Comparison of ENCODE assay signal across 8 cellular contexts in the genomic region with DNA sequence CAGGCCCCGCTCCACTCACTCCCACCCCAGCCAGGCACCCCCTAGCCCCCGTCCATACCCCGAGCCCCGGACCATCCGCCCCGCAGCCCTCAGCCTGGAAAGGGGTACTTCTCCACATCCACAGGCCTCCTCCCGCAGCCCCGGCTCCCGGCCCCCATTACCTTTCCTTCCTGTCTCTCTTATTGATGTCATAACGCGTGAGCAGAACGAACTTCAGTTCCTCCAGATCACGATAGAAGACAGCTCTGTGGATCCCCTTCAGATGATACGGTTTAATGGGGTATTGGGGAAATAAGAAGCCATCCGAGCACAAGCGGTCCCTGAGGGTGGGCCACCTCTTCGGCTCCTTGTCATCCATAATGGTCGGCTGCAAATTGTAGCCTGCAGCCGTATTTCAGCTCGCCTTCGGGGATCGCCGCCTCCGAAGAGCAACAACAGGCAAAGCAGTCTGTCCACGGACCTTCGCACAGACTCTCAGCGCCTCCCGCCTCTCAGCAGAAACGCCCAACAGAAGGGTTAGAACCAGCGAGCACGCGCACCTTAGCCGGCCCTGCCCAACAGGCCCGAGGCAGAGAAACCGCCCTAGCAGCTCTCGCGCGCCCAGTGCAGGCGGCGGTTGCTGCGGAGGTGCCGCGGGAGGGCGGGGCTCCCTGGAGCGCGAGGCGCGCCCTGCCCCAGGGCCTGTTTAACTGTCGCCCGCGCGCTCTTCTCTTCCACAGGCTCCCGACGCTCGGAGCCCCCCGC. TPM values are rescaled to one million over a fixed set of nuclear protein-coding genes. Genes with fewer than 3 reads are reported as not detected.
DNase-seq lines count a peak whose midpoint lies in the region; ATAC-seq, FAIRE-seq and TF ChIP-seq lines count a peak whose summit lies in the region.
"Not testable (repeated sequence)": the region's sequence is repeated elsewhere in the genome, so short reads cannot be mapped to it uniquely, and the experiment has no call there.

A gene (minus strand): TSS at position 474 of the 744 bp plus-strand sequence. CDS start 116 bp downstream, at position 358.

- FAIRE-seq in HepG2 (lab: Jason Lieb, UNC): not testable (repeated sequence)

- TF ChIP-seq RAD21 in HepG2 (CRISPR knock-in tag; IDR thresholded peaks at IDR 0.05): not testable (repeated sequence)

- peak within 1 kb of the TSS; percentile 83 to 97 (median 95) for H3K4me3 ChIP-seq in HepG2 (replicated peaks in 1 of 3; ENCODE audit: insufficient read depth in 1 of 3, low read depth in 2 of 3, low read length in 3 of 3)
- H3K4me3 ChIP-seq in skeletal muscle satellite cell (ENCODE audit: low read length): peak within 1 kb of the TSS; percentile 91

- H3K4me1 Mint-ChIP-seq in activated T-cell treated with anti-CD3 and anti-CD28 coated beads, Interleukin-2, amount 50 U/mL, for 24 hours (ENCODE audit: low read depth): not testable (repeated sequence)

- TF ChIP-seq CTCF in HepG2 (CRISPR knock-in tag; IDR thresholded peaks at IDR 0.05): not testable (repeated sequence)

- ATAC-seq in GM19025 (IDR thresholded peaks at IDR 0.05; ENCODE audit: low read depth, unreplicated experiment): peak; percentile 94
- ATAC-seq in HG02970 (IDR thresholded peaks at IDR 0.05; ENCODE audit: low FRiP score, unreplicated experiment): peak; percentile 92
- peak; percentile 96 for ATAC-seq in HepG2

- TF ChIP-seq POLR2A in HepG2 (IDR thresholded peaks at IDR 0.05; ENCODE audit: insufficient read depth in 1 of 2, low read depth in 2 of 2, low read length in 2 of 2): peak in 1 of 2 experiments; percentile 41; a peak in 3 of 4 replicates

- not testable (repeated sequence) for H3K79me2 ChIP-seq in HepG2 (ENCODE audit: insufficient read depth, low read length)

- not testable (repeated sequence) for H3K36me3 Mint-ChIP-seq in activated T-cell treated with anti-CD3 and anti-CD28 coated beads, Interleukin-2, amount 50 U/mL, for 24 hours (ENCODE audit: low read depth)

- H3K4me1 ChIP-seq in HepG2 (ENCODE audit: insufficient read depth, low read length); skeletal muscle satellite cell (ENCODE audit: control insufficient read depth, insufficient read depth, low read length): not testable (repeated sequence)

- BruUV-seq in HepG2 (replicated peaks; lab: Mats Ljungman, UMichigan): not testable (repeated sequence)

- H3K9ac ChIP-seq in HepG2 (ENCODE audit: insufficient read depth, low read depth, low read length) (peak within 1 kb of the TSS; percentile 90), skeletal muscle satellite cell (ENCODE audit: low read depth, low read length) (peak within 1 kb of the TSS; percentile 89)

- POLR2A ChIA-PET in HepG2 (lab: Yijun Ruan, JAX): not testable (repeated sequence)

- intact Hi-C loops in HepG2 (cut with micrococcal nuclease; ENCODE audit: unreplicated experiment): loop anchor here (1.0 kb wide), 1 partner anchor 183 kb away; no protein-coding TSS in a partner anchor

- H3K27me3 ChIP-seq in HepG2 (ENCODE audit: control insufficient read depth in 1 of 2, insufficient read depth in 2 of 2, low read length in 2 of 2); skeletal muscle satellite cell (ENCODE audit: control insufficient read depth, insufficient read depth, low read length): not testable (repeated sequence)

- H3K36me3 ChIP-seq in HepG2 (replicated peaks in 1 of 2; ENCODE audit: control insufficient read depth in 1 of 2, insufficient read depth in 2 of 2, low read length in 2 of 2); skeletal muscle satellite cell (ENCODE audit: insufficient read depth, low read length): not testable (repeated sequence)

- H3K4me3 Mint-ChIP-seq in activated T-cell treated with anti-CD3 and anti-CD28 coated beads, Interleukin-2, amount 50 U/mL, for 24 hours: peak within 1 kb of the TSS; percentile 97

- DNase-seq in AG20443 (ENCODE audit: low spot score) (peak; percentile 9), NCI-H226 (peak; percentile 33), HepG2 (ENCODE audit: low spot score) (peak; percentile 28)
- DNase-seq in activated T-cell treated with anti-CD3 and anti-CD28 coated beads, Interleukin-2, amount 50 U/mL, for 24 hours: peak; percentile 70

- not testable (repeated sequence) for H3K9me3 ChIP-seq in HepG2 (ENCODE audit: low read length); skeletal muscle satellite cell (replicated peaks; ENCODE audit: low read length)

- H3K9me3 Mint-ChIP-seq in activated T-cell treated with anti-CD3 and anti-CD28 coated beads, Interleukin-2, amount 50 U/mL, for 24 hours: not testable (repeated sequence)

- H4K20me1 ChIP-seq in HepG2 (ENCODE audit: insufficient read depth, low read length): not testable (repeated sequence)

- peak within 1 kb of the TSS; percentile 100 for H3K4me2 ChIP-seq in HepG2 (ENCODE audit: low read depth, low read length)
- H3K4me2 ChIP-seq in skeletal muscle satellite cell (ENCODE audit: low read length): peak within 1 kb of the TSS; percentile 100

- peak within 1 kb of the TSS; percentile 96 for H3K27ac Mint-ChIP-seq in activated T-cell treated with anti-CD3 and anti-CD28 coated beads, Interleukin-2, amount 50 U/mL, for 24 hours

- peak within 1 kb of the TSS; percentile 100 for H2AFZ ChIP-seq in HepG2 (ENCODE audit: low read length)

- CTCF ChIA-PET in HepG2 (lab: Yijun Ruan, JAX; ENCODE audit: low intra/inter-chr PET ratio, low total read pairs): not testable (repeated sequence)

- H3K27me3 Mint-ChIP-seq in activated T-cell treated with anti-CD3 and anti-CD28 coated beads, Interleukin-2, amount 50 U/mL, for 24 hours: peaks cover 22% of the 10 kb centered on the region

- not testable (repeated sequence) for TF ChIP-seq EP300 in HepG2 (IDR thresholded peaks at IDR 0.05; ENCODE audit: low read depth in 2 of 2, low read length in 2 of 2); HepG2 (CRISPR knock-in tag; IDR thresholded peaks at IDR 0.05; ENCODE audit: borderline replicate concordance)

- peak within 1 kb of the TSS; percentile 90 for H3K27ac ChIP-seq in HepG2 (ENCODE audit: extremely low read length, insufficient read depth, low read length)

- in situ Hi-C loops in endometrial microvascular endothelial cells (cut with HindIII; ENCODE audit: inconsistent ontology term, low pct_unique_long_range_greater_than_20kb, low sequenced_read_pairs); HepG2 (cut with HindIII; ENCODE audit: extremely low pct_ligation_motif_present, low pct_unique_long_range_greater_than_20kb): not testable (repeated sequence)

- WGBS in HepG2 (ENCODE audit: low lambda C conversion rate): 0% methylated on average over 21 of the region's 56 CpGs

TF ChIP-seq in HepG2, 621 proteins besides CTCF, POLR2A, EP300 and RAD21 (continues in another document):
- 0 out of 2 replicates have a peak, but pooled peaks have one; percentile 34 for TF ChIP-seq FOXJ3 (CRISPR knock-in tag; IDR thresholded peaks at IDR 0.05; ENCODE audit: borderline replicate concordance)
- 0 out of 2 replicates have a peak, but pooled peaks have one; percentile 42 for TF ChIP-seq FOXC1 (CRISPR knock-in tag; IDR thresholded peaks at IDR 0.05; ENCODE audit: borderline replicate concordance)
- TF ChIP-seq TBX2 (CRISPR knock-in tag; IDR thresholded peaks at IDR 0.05; ENCODE audit: borderline replicate concordance): peak; percentile 70; the same call in 1 of the 2 replicates
- 0 out of 2 replicates have a peak, but pooled peaks have one; percentile 22 for TF ChIP-seq ZNF160 (CRISPR knock-in tag; IDR thresholded peaks at IDR 0.05)
- TF ChIP-seq ZNF605 (CRISPR knock-in tag; IDR thresholded peaks at IDR 0.05): peak; percentile 70; the same call in 1 of the 2 replicates
- TF ChIP-seq SNAPC2 (CRISPR knock-in tag; IDR thresholded peaks at IDR 0.05): 0 out of 2 replicates have a peak, but pooled peaks have one; percentile 24
- 0 out of 2 replicates have a peak, but pooled peaks have one; percentile 8 for TF ChIP-seq SRY (CRISPR knock-in tag; IDR thresholded peaks at IDR 0.05)
- peak; percentile 45; the same call in 1 of the 2 replicates for TF ChIP-seq ZNF563 (CRISPR knock-in tag; IDR thresholded peaks at IDR 0.05)
- TF ChIP-seq EED (CRISPR knock-in tag; IDR thresholded peaks at IDR 0.05): 0 out of 2 replicates have a peak, but pooled peaks have one; percentile 39
- 0 out of 2 replicates have a peak, but pooled peaks have one; percentile 25 for TF ChIP-seq REL (CRISPR knock-in tag; conservative IDR thresholded peaks at IDR 0.05)

RNA-seq across cellular contexts. Expression of the gene that starts here (rescaled TPM):
- total RNA-seq in endometrial microvascular endothelial cells (ENCODE audit: inconsistent ontology term): 12.8 TPM
- 8.1 and 36.2 TPM in 2 replicates for total RNA-seq in HepG2 (2016; rRNA removed; fragmentation: Illumina TruSeq; extraction: Trizol)
- total RNA-seq in HepG2 (2016; cell fraction: cytosol; rRNA removed; fragmentation: Illumina TruSeq; extraction: Trizol; ENCODE audit: low read depth): 24.1 and 28.0 TPM in 2 replicates
- 8.7 and 33.4 TPM in 2 replicates for total RNA-seq in HepG2 (2016; cell fraction: insoluble cytoplasmic fraction; rRNA removed; fragmentation: Illumina TruSeq; extraction: Trizol)
- 23.8 and 30.3 TPM in 2 replicates for total RNA-seq in HepG2 (2016; cell fraction: membrane; rRNA removed; fragmentation: Illumina TruSeq; extraction: Trizol)
- 139 and 140 TPM in 2 replicates for total RNA-seq in HepG2 (2016; cell fraction: nucleus; rRNA removed; fragmentation: Illumina TruSeq; extraction: Trizol)
- 5.3 and 5.4 TPM in 2 replicates for polyA plus RNA-seq in HepG2 (2011; rRNA removed)
- 0.48 and 0.99 TPM in 2 replicates for polyA plus RNA-seq in HepG2 (2011; cell fraction: cytosol; rRNA removed)
- polyA plus RNA-seq in HepG2 (2011; cell fraction: nucleus; rRNA removed): 16.9 and 19.9 TPM in 2 replicates
- polyA plus RNA-seq in HepG2 (2012): 3.6 and 3.9 TPM in 2 replicates
- polyA plus RNA-seq in HepG2 (2016; cell fraction: cytosol; fragmentation: Illumina TruSeq; extraction: Trizol; ENCODE audit: low read depth): 0.26 and 0.27 TPM in 2 replicates
- polyA plus RNA-seq in HepG2 (2016; cell fraction: insoluble cytoplasmic fraction; fragmentation: Illumina TruSeq; extraction: Trizol; ENCODE audit: low read depth): 1.8 and 2.2 TPM in 2 replicates
- 0.33 and 0.44 TPM in 2 replicates for polyA plus RNA-seq in HepG2 (2016; cell fraction: membrane; fragmentation: Illumina TruSeq; extraction: Trizol; ENCODE audit: low read depth)
- polyA plus RNA-seq in HepG2 (2016; cell fraction: nucleus; fragmentation: Illumina TruSeq; extraction: Trizol; ENCODE audit: insufficient read depth, low read depth): 22.9 and 24.7 TPM in 2 replicates
- 43.8 and 61.8 TPM in 2 replicates for polyA minus RNA-seq in HepG2 (2011; rRNA and poly(A)+ RNA removed; ENCODE audit: low replicate concordance)
- polyA minus RNA-seq in HepG2 (2011; cell fraction: cytosol; rRNA and poly(A)+ RNA removed): 5.5 and 7.8 TPM in 2 replicates
- polyA minus RNA-seq in HepG2 (2011; cell fraction: nucleus; rRNA and poly(A)+ RNA removed): 329 and 377 TPM in 2 replicates
- 26.2 and 36.5 TPM in 2 replicates for total RNA-seq in skeletal muscle satellite cell (2012; rRNA removed)

Comparison
In these comparisons a context has a peak if more than half of its experiments do, and no peak if none do; other contexts are left out.
1. Peak in every context shown above with its lines: DNase-seq, ATAC-seq, H3K4me3 ChIP-seq and H3K27ac ChIP-seq.
2. DNase-seq: peak in every context shown above with its lines; median percentile 70 in activated T-cell treated with anti-CD3 and anti-CD28 coated beads, Interleukin-2, amount 50 U/mL, for 24 hours; 33 in NCI-H226; 28 in HepG2; 9 in AG20443.